36 cellular contexts compared by ENCODE assay signal in genomic region chr5:41932770-41933169, GRCh38.
"Had no signal": no experiment of that assay in that cellular context is flagged by ENCODE, and none has a peak within 500 bp of the region (broad histone marks: within the 10 kb centered on the region; RNA-seq: fewer than 3 reads in every experiment).

No MANE protein-coding gene starts in this region.

- FAIRE-seq: astrocyte, TTC549 had no signal

- ATAC-seq: activated CD8-positive, alpha-beta T cell treated with anti-CD3 and anti-CD28 coated beads for 36 hours; activated naive CD4-positive, alpha-beta T cell treated with anti-CD3 and anti-CD28 coated beads, Interleukin-2, amount 50 U/mL, for 72 hours; activated T-cell treated with anti-CD3 and anti-CD28 coated beads, Interleukin-2, amount 50 U/mL, for 4 hours; activated T-cell treated with anti-CD3 and anti-CD28 coated beads, Interleukin-2, amount 50 U/mL, for 72 hours; activated T-helper 17 cell treated with anti-CD3 and anti-CD28 coated beads, Interleukin-2, amount 50 U/mL, for 72 hours; body of pancreas had no signal

- DNase-seq: activated B cell treated with CpG ODN at 0.5 μM for 24 hours; activated CD4-positive, alpha-beta memory T cell treated with anti-CD3 and anti-CD28 coated beads for 36 hours; activated CD4-positive, alpha-beta T cell treated with anti-CD3 and anti-CD28 coated beads for 4 hours; activated CD4-positive, alpha-beta T cell treated with anti-CD3 and anti-CD28 coated beads, Interleukin-2, amount 10 ng/mL, durations not matched to agents 24 days and 14 days; activated CD4-positive, alpha-beta T cell treated with anti-CD3 and anti-CD28 coated beads, Interleukin-2, amount 50 U/mL, for 1 hour; activated CD4-positive, alpha-beta T cell treated with anti-CD3 and anti-CD28 coated beads, Interleukin-2, amount 50 U/mL, for 4 hours; activated CD4-positive, CD25-positive, alpha-beta regulatory T cell treated with anti-CD3 and anti-CD28 coated beads, Interleukin-2, amount 50 U/mL, for 72 hours; activated CD8-positive, alpha-beta memory T cell treated with anti-CD3 and anti-CD28 coated beads, Interleukin-2, amount 50 U/mL, for 4 hours; activated CD8-positive, alpha-beta T cell treated with anti-CD3 and anti-CD28 coated beads for 36 hours; activated effector memory CD4-positive, alpha-beta T cell treated with anti-CD3 and anti-CD28 coated beads, Interleukin-2, amount 50 U/mL, for 16 hours; activated gamma-delta T cell treated with Interleukin-2 at 50 U/mL for 16 hours; activated naive CD4-positive, alpha-beta T cell; activated naive CD4-positive, alpha-beta T cell treated with anti-CD3 and anti-CD28 coated beads for 36 hours; activated naive CD4-positive, alpha-beta T cell treated with anti-CD3 and anti-CD28 coated beads, Interleukin-2, amount 50 U/mL, for 16 hours; activated naive CD8-positive, alpha-beta T cell treated with anti-CD3 and anti-CD28 coated beads for 36 hours; activated T-cell treated with anti-CD3 and anti-CD28 coated beads for 4 hours; activated T-cell treated with anti-CD3 and anti-CD28 coated beads, Interleukin-2, amount 50 U/mL, for 1 hour; activated T-cell treated with anti-CD3 and anti-CD28 coated beads, Interleukin-2, amount 50 U/mL, for 4 hours; activated T-cell treated with anti-CD3 and anti-CD28 coated beads, Interleukin-2, amount 50 U/mL, for 72 hours; adrenal gland; amniotic stem cell; aorta; body of pancreas; brain microvascular endothelial cell; caudate nucleus; cerebellar nuclear complex; T-helper 1 cell; T-helper 2 cell; T-helper 9 cell had no signal

- H3K27ac ChIP-seq: adrenal gland, body of pancreas, brain microvascular endothelial cell, breast epithelium, cardiac muscle cell, VCaP had no signal

- H3K4me1 ChIP-seq: adrenal gland, body of pancreas, breast epithelium had no signal

- H3K27me3 ChIP-seq: adrenal gland, body of pancreas, brain microvascular endothelial cell, breast epithelium, cardiac muscle cell had no signal

- H3K36me3 ChIP-seq: brain microvascular endothelial cell, breast epithelium, cardiac muscle cell had no signal

- H3K9me3 ChIP-seq: adrenal gland, body of pancreas, breast epithelium had no signal

- H3K4me3 ChIP-seq: adrenal gland, body of pancreas, breast epithelium, cardiac muscle cell had no signal
